ENCODE assay signal across 26 cellular contexts in the genomic region with DNA sequence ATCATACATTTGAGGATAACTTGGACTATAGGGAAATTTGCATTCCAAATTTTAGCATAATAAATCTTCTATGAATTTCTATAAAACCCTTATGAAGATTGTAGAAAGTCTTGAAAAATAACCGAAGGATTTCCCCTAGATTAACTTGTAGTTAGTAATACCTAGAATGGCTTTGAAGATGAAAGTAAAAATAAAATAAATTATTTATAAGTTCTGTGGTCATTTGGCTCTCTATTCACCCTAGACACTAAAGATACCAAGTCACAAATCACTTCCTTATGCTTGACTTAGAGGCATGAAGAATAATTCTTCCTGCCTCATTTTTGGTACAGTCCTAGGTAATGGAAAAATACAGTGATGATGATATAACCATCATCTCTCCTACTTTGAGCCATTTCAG.
A peak's percentile ranks its signal among the peaks of the same experiment; 100 is the strongest.
DNase-seq lines count a peak whose midpoint lies in the region; ATAC-seq and TF ChIP-seq lines count a peak whose summit lies in the region.
"Had no signal": no experiment of that assay in that cellular context is flagged by ENCODE, and none has a peak within 500 bp of the region (broad histone marks: within the 10 kb centered on the region; RNA-seq: fewer than 3 reads in every experiment).

No MANE protein-coding gene starts in this region.

- H3K9me3 ChIP-seq in CD4-positive, alpha-beta memory T cell (ENCODE audit: control insufficient read depth in 1 of 2, low read length in 2 of 2): no peaks in the 10 kb centered on the region
- H3K9me3 ChIP-seq: right lobe of liver, SJSA1 had no signal

- ATAC-seq in GM18498 (IDR thresholded peaks at IDR 0.05; ENCODE audit: unreplicated experiment): peak; percentile 49
- ATAC-seq in GM19467 (IDR thresholded peaks at IDR 0.05; ENCODE audit: unreplicated experiment): peak; percentile 69
- ATAC-seq in HG02852 (IDR thresholded peaks at IDR 0.05; ENCODE audit: unreplicated experiment): peak; percentile 42
- peak; percentile 65 for ATAC-seq in HG03457 (IDR thresholded peaks at IDR 0.05; ENCODE audit: unreplicated experiment)
- ATAC-seq in Right ventricle myocardium superior (ENCODE audit: poor library complexity): no peak
- ATAC-seq: PC-3, right lobe of liver had no signal

- no peaks in the 10 kb centered on the region for H3K36me3 Mint-ChIP-seq in CD4-positive, alpha-beta memory T cell
- no peaks in the 10 kb centered on the region for H3K36me3 Mint-ChIP-seq in chondrocyte (ENCODE audit: low read depth)
- H3K36me3 Mint-ChIP-seq: immature natural killer cell had no signal

- POLR2A ChIA-PET in CD4-positive, alpha-beta memory T cell (lab: Charles Lee; ENCODE audit: partially characterized antibody): no interaction called here

- H3K4me3 Mint-ChIP-seq in CD4-positive, alpha-beta memory T cell: no peak overlapping the region
- H3K4me3 Mint-ChIP-seq in chondrocyte (ENCODE audit: unreplicated experiment): no peak overlapping the region
- H3K4me3 Mint-ChIP-seq: immature natural killer cell; stimulated activated naive CD8-positive, alpha-beta T cell treated with anti-CD3 and anti-CD28 coated beads, Interleukin-15, Interleukin-2, amounts not matched to agents 100 ng/mL and 50 ng/mL, for 24 hours had no signal

- CTCF ChIA-PET in CD4-positive, alpha-beta memory T cell (lab: Charles Lee; ENCODE audit: partially characterized antibody): no interaction called here

- no peaks in the 10 kb centered on the region for H3K4me1 ChIP-seq in CD4-positive, alpha-beta memory T cell (ENCODE audit: insufficient read depth, low read length)
- H3K4me1 ChIP-seq: right lobe of liver, SJSA1 had no signal

- no peaks in the 10 kb centered on the region for H3K27me3 ChIP-seq in CD4-positive, alpha-beta memory T cell (ENCODE audit: insufficient read depth, low read length)
- H3K27me3 ChIP-seq: right lobe of liver, SJSA1 had no signal

- intact Hi-C loops in Right ventricle myocardium superior (cut with DNase I): no loop called here
- intact Hi-C loops in CD4-positive, alpha-beta memory T cell (cut with micrococcal nuclease): no loop called here

- no peak for DNase-seq in Right ventricle myocardium superior
- no peak for DNase-seq in CD4-positive, alpha-beta memory T cell
- no peak for DNase-seq in kidney glomerular epithelial cell (lab: John Stamatoyannopoulos, UW)
- DNase-seq in chondrocyte (ENCODE audit: low spot score): no peak
- DNase-seq: activated CD4-positive, alpha-beta T cell treated with anti-CD3 and anti-CD28 coated beads for 4 hours; activated CD8-positive, alpha-beta memory T cell treated with anti-CD3 and anti-CD28 coated beads, Interleukin-2, amount 50 U/mL, for 48 hours; activated naive CD4-positive, alpha-beta T cell; aorta; DMS53; effector memory CD4-positive, alpha-beta T cell; head of caudate nucleus; immature natural killer cell; KBM-7; NCI-H1048; NCI-H2107; NCI-H524 treated with DMSO at 0.1 percent for 48 hours; PC-3; right lobe of liver; T-helper 9 cell had no signal

- H3K9me3 Mint-ChIP-seq in CD4-positive, alpha-beta memory T cell: peaks cover 0 to 10% (median 4%) of the 10 kb centered on the region in 8 donors
- H3K9me3 Mint-ChIP-seq in chondrocyte (ENCODE audit: low read depth): peaks cover 8% of the 10 kb centered on the region
- H3K9me3 Mint-ChIP-seq: stimulated activated naive CD8-positive, alpha-beta T cell treated with anti-CD3 and anti-CD28 coated beads, Interleukin-15, Interleukin-2, amounts not matched to agents 100 ng/mL and 50 ng/mL, for 24 hours had no signal

- H3K36me3 ChIP-seq in CD4-positive, alpha-beta memory T cell (ENCODE audit: insufficient read depth, low read length): no peaks in the 10 kb centered on the region
- H3K36me3 ChIP-seq: right lobe of liver, SJSA1 had no signal

- H3K4me3 ChIP-seq in CD4-positive, alpha-beta memory T cell (ENCODE audit: low read length in 2 of 2): no peak overlapping the region
- H3K4me3 ChIP-seq: right lobe of liver, SJSA1 had no signal

- H3K27ac Mint-ChIP-seq in CD4-positive, alpha-beta memory T cell: no peak overlapping the region
- no peak overlapping the region for H3K27ac Mint-ChIP-seq in chondrocyte (ENCODE audit: unreplicated experiment)
- H3K27ac Mint-ChIP-seq: immature natural killer cell; stimulated activated naive CD8-positive, alpha-beta T cell treated with anti-CD3 and anti-CD28 coated beads, Interleukin-15, Interleukin-2, amounts not matched to agents 100 ng/mL and 50 ng/mL, for 24 hours had no signal

- H3K27ac ChIP-seq in CD4-positive, alpha-beta memory T cell (ENCODE audit: low read depth, low read length): no peak overlapping the region
- H3K27ac ChIP-seq: C4-2B, right lobe of liver, SJSA1 had no signal

- H3K27me3 Mint-ChIP-seq in CD4-positive, alpha-beta memory T cell: peaks cover 2 to 3% of the 10 kb centered on the region in 2 donors
- no peaks in the 10 kb centered on the region for H3K27me3 Mint-ChIP-seq in chondrocyte (ENCODE audit: low read depth)

- TF ChIP-seq CTCF in chondrocyte (IDR thresholded peaks at IDR 0.05): no peak

- H3K4me1 Mint-ChIP-seq in CD4-positive, alpha-beta memory T cell: no peaks in the 10 kb centered on the region
- H3K4me1 Mint-ChIP-seq in chondrocyte (ENCODE audit: low read depth): no peaks in the 10 kb centered on the region
- H3K4me1 Mint-ChIP-seq: immature natural killer cell had no signal
